12 cellular contexts compared by ENCODE assay signal in genomic region chr17:64739316-64740058, GRCh38.
A peak's percentile ranks its signal among the peaks of the same experiment; 100 is the strongest.
DNase-seq lines count a peak whose midpoint lies in the region; ATAC-seq, FAIRE-seq and TF ChIP-seq lines count a peak whose summit lies in the region.
"Had no signal": no experiment of that assay in that cellular context is flagged by ENCODE, and none has a peak within 500 bp of the region (broad histone marks: within the 10 kb centered on the region; RNA-seq: fewer than 3 reads in every experiment).

No MANE protein-coding gene starts in this region.

- H3K9me3 ChIP-seq in gastroesophageal sphincter (no peaks in the 10 kb centered on the region), spleen (no peaks in the 10 kb centered on the region)
- H3K9me3 ChIP-seq: HAP-1 had no signal

- no peak for TF ChIP-seq CTCF in HFFc6 (IDR thresholded peaks at IDR 0.05)
- no peak for TF ChIP-seq CTCF in gastroesophageal sphincter (IDR thresholded peaks at IDR 0.05)
- no peak for TF ChIP-seq CTCF in spleen (IDR thresholded peaks at IDR 0.05 in 8 of 11, conservative IDR thresholded peaks at IDR 0.05 in 3 of 11)

- H3K4me1 Mint-ChIP-seq in HFFc6 (ENCODE audit: low read depth) = peaks cover 77% of the 10 kb centered on the region

- no peaks in the 10 kb centered on the region; the same call in 1 of the 2 replicates for H3K27me3 Mint-ChIP-seq in HFFc6 (ENCODE audit: insufficient read depth)
- H3K27me3 Mint-ChIP-seq: activated B cell treated with CpG ODN at 0.5 μM for 24 hours had no signal

- intact Hi-C loops in spleen (cut with DNase I; ENCODE audit: low total_unique reads) = no loop called here

- H3K36me3 ChIP-seq in gastroesophageal sphincter = no peaks in the 10 kb centered on the region
- no peaks in the 10 kb centered on the region for H3K36me3 ChIP-seq in spleen
- H3K36me3 ChIP-seq: HAP-1 had no signal

- no peak for TF ChIP-seq EP300 in gastroesophageal sphincter (IDR thresholded peaks at IDR 0.05)

- peak; percentile 45 for ATAC-seq in gastroesophageal sphincter
- no peak for ATAC-seq in GM19397 (IDR thresholded peaks at IDR 0.05; ENCODE audit: unreplicated experiment)

- H3K4me1 ChIP-seq in gastroesophageal sphincter (peaks cover 0 to 36% (median 12%) of the 10 kb centered on the region in 3 donors), spleen (peaks cover 10 to 50% (median 31%) of the 10 kb centered on the region in 6 donors)
- H3K4me1 ChIP-seq: HAP-1 had no signal

- H3K9me3 Mint-ChIP-seq in HFFc6 = no peaks in the 10 kb centered on the region
- H3K9me3 Mint-ChIP-seq: activated B cell treated with CpG ODN at 0.5 μM for 24 hours had no signal

- WGBS in gastroesophageal sphincter (ENCODE audit: low coverage in 1 of 2), 2 donors = 50 to 78% methylated on average over 2 of the region's 9 CpGs
- 63 to 75% (median 73%) methylated on average over 9 of the region's 9 CpGs for WGBS in spleen, 5 donors

- peak overlapping the region; percentile 95 for H3K27ac Mint-ChIP-seq in HFFc6
- H3K27ac Mint-ChIP-seq: activated B cell treated with CpG ODN at 0.5 μM for 24 hours had no signal

- H3K27me3 ChIP-seq in gastroesophageal sphincter (no peaks in the 10 kb centered on the region), spleen (replicated peaks in 1 of 7) (no peaks in the 10 kb centered on the region)

- no peak for FAIRE-seq in GM12892 (lab: Jason Lieb, UNC)

- no peaks in the 10 kb centered on the region for H3K36me3 Mint-ChIP-seq in HFFc6 (ENCODE audit: low read depth)

- peak; percentile 72 for DNase-seq in HFFc6
- peak; percentile 43 for DNase-seq in amniotic epithelial cell (ENCODE audit: low read depth)
- DNase-seq in spleen = no peak
- DNase-seq in COR-L47 (lab: John Stamatoyannopoulos, UW) = no peak
- DNase-seq in GM12892 (ENCODE audit: insufficient read length) = no peak
- DNase-seq: activated B cell treated with CpG ODN at 0.5 μM for 24 hours; glutamatergic neuron; NCI-H1092 treated with DMSO at 0.1 percent for 48 hours; stimulated activated naive CD4-positive, alpha-beta T cell treated with Interleukin-2 at 50 U/mL for 16 hours had no signal

- H3K4me3 Mint-ChIP-seq in HFFc6 = peak overlapping the region; percentile 58
- H3K4me3 Mint-ChIP-seq: activated B cell treated with CpG ODN at 0.5 μM for 24 hours had no signal

- peak overlapping the region in 3 of 4 donors; percentile 20 to 65 (median 60) for H3K27ac ChIP-seq in gastroesophageal sphincter
- peak overlapping the region in 7 of 8 donors; percentile 52 to 81 (median 69) for H3K27ac ChIP-seq in spleen

- no peak overlapping the region for H3K4me3 ChIP-seq in gastroesophageal sphincter
- no peak overlapping the region for H3K4me3 ChIP-seq in spleen
- H3K4me3 ChIP-seq: HAP-1 had no signal

- no peak for TF ChIP-seq POLR2A in gastroesophageal sphincter (IDR thresholded peaks at IDR 0.05)
- no peak for TF ChIP-seq POLR2A in spleen (IDR thresholded peaks at IDR 0.05)
- no peak for TF ChIP-seq POLR2A in GM12892 (IDR thresholded peaks at IDR 0.05; ENCODE audit: low read depth, low read length)

Comparison
In these comparisons a context has a peak if more than half of its experiments do, and no peak if none do; other contexts are left out.
1. DNase-seq: peak in HFFc6 (single experiment) and amniotic epithelial cell (single experiment); none in spleen (single experiment), COR-L47 (single experiment) and GM12892 (single experiment).